Comparison of ENCODE assay signal across 1 cellular context in the genomic region with DNA sequence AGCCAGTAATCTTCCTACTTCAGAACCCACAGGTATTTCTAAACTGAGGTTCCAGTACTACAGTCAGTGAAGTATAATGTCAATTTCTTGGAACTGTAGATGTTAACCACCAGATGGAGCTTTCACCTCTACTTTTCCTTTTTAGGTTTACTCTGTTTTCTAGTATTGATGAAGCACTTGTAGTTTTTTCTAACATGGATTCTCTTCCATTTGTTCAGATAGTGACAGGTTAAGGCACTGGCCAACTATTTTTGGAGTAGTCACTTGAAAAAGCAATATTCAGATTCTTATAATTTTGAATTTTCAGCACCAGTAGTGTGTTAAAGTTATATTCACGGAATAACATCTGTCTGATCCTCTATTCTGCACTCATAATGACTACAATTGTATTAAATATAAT.
TF ChIP-seq lines count a peak whose summit lies in the region.

No MANE protein-coding gene starts in this region.

TF ChIP-seq in SK-N-SH treated with all-trans-retinoic acid at 6 μM for 48 hours, 23 proteins besides CTCF, POLR2A, EP300 and RAD21 (continued from another document):
- TF ChIP-seq, protein P1, sequence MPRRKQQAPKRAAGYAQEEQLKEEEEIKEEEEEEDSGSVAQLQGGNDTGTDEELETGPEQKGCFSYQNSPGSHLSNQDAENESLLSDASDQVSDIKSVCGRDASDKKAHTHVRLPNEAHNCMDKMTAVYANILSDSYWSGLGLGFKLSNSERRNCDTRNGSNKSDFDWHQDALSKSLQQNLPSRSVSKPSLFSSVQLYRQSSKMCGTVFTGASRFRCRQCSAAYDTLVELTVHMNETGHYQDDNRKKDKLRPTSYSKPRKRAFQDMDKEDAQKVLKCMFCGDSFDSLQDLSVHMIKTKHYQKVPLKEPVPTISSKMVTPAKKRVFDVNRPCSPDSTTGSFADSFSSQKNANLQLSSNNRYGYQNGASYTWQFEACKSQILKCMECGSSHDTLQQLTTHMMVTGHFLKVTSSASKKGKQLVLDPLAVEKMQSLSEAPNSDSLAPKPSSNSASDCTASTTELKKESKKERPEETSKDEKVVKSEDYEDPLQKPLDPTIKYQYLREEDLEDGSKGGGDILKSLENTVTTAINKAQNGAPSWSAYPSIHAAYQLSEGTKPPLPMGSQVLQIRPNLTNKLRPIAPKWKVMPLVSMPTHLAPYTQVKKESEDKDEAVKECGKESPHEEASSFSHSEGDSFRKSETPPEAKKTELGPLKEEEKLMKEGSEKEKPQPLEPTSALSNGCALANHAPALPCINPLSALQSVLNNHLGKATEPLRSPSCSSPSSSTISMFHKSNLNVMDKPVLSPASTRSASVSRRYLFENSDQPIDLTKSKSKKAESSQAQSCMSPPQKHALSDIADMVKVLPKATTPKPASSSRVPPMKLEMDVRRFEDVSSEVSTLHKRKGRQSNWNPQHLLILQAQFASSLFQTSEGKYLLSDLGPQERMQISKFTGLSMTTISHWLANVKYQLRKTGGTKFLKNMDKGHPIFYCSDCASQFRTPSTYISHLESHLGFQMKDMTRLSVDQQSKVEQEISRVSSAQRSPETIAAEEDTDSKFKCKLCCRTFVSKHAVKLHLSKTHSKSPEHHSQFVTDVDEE (CRISPR knock-in tag; IDR thresholded peaks at IDR 0.05), result no peak
